8 cellular contexts compared by ENCODE assay signal in genomic region chr1:235911300-235911662, GRCh38.
"Had no signal": no experiment of that assay in that cellular context is flagged by ENCODE, and none has a peak within 500 bp of the region (broad histone marks: within the 10 kb centered on the region; RNA-seq: fewer than 3 reads in every experiment).

No MANE protein-coding gene starts in this region.

- H3K4me3 ChIP-seq: gastrocnemius medialis, spleen, transverse colon had no signal

- H3K9me3 ChIP-seq: gastrocnemius medialis, spleen, transverse colon had no signal

- DNase-seq: activated effector memory CD4-positive, alpha-beta T cell treated with Interleukin-2 at 50 U/mL for 16 hours; gastrocnemius medialis; kidney; left ventricle myocardium superior; posterior cingulate gyrus; spleen; transverse colon had no signal

- FAIRE-seq: colon, kidney had no signal

- H3K27me3 ChIP-seq: spleen, transverse colon had no signal

- H3K36me3 ChIP-seq: gastrocnemius medialis, spleen, transverse colon had no signal

- H3K4me1 ChIP-seq: gastrocnemius medialis had no signal
